Comparison of ENCODE assay signal across 20 cellular contexts in the genomic region with DNA sequence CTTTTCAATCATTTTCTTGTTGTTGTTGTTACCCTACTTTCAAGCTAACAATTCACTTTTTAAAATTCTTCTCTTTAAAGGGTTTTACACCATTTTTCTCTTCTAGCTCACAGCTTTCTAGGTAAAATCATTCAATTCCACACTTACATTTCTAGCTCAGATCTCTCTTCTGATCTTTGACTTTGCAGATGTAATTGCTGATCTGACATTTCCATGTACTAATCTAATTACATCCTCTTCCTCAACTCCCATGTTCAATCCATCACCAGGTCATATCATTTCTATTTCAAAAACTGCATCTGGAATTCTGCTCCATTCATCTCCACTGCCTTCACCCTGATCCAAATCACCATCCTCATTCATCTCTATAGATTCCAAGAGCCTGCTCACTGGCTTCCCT. TPM values are rescaled to one million over a fixed set of nuclear protein-coding genes. Genes with fewer than 3 reads are reported as not detected.
A peak's percentile ranks its signal among the peaks of the same experiment; 100 is the strongest.
DNase-seq lines count a peak whose midpoint lies in the region; ATAC-seq and TF ChIP-seq lines count a peak whose summit lies in the region.
"Had no signal": no experiment of that assay in that cellular context is flagged by ENCODE, and none has a peak within 500 bp of the region (broad histone marks: within the 10 kb centered on the region; RNA-seq: fewer than 3 reads in every experiment).

No MANE protein-coding gene starts in this region.

- peaks cover 14% of the 10 kb centered on the region; the same call in 1 of the 2 replicates for H4K20me1 ChIP-seq in PC-9 (ENCODE audit: insufficient read depth)
- no peaks in the 10 kb centered on the region for H4K20me1 ChIP-seq in fibroblast of lung (ENCODE audit: control insufficient read depth, extremely low read depth, insufficient read depth, low read length)

- H3K79me2 ChIP-seq in PC-9 (ENCODE audit: low read depth) (peaks cover 82% of the 10 kb centered on the region), fibroblast of lung (ENCODE audit: control insufficient read depth, insufficient read depth, low read length) (peaks cover 64% of the 10 kb centered on the region)

- DNase-seq in natural killer cell (no peak), PC-9 (no peak), fibroblast of lung (ENCODE audit: low read depth in 2 of 2) (no peak), type B pancreatic cell (ENCODE audit: extremely low spot score, unreplicated experiment) (no peak), right atrium auricular region (ENCODE audit: low spot score) (no peak), CD14-positive monocyte (ENCODE audit: low spot score) (no peak)
- DNase-seq in natural killer cell treated with Interleukin-12 subunit alpha and Interleukin-12 subunit beta and Interleukin-15 and Interleukin-18, amount 100 ng/mL, for 72 hours (ENCODE audit: low spot score): no peak
- DNase-seq: activated naive CD4-positive, alpha-beta T cell treated with anti-CD3 and anti-CD28 coated beads, Interleukin-2, amount 10 ng/mL, durations not matched to agents 7 days and 5 days; DMS 273 treated with DMSO at 0.1 percent for 48 hours; GF-D8; heart left ventricle; islet precursor cell; KG1; NCI-H1092 treated with DMSO at 0.1 percent for 48 hours; NCI-H2081 treated with DMSO at 0.1 percent for 48 hours; NCI-H524; SHP77 treated with DMSO at 0.1 percent for 48 hours; stimulated activated CD4-positive, alpha-beta T cell treated with anti-CD3 and anti-CD28 coated beads, Interleukin-1b, Interleukin-23, amount 100 ng/mL, for 48 hours had no signal

- H3K27me3 ChIP-seq in PC-9 (ENCODE audit: insufficient read depth, low read depth): no peaks in the 10 kb centered on the region
- H3K27me3 ChIP-seq in fibroblast of lung (ENCODE audit: control insufficient read depth, insufficient read depth, low read length): no peaks in the 10 kb centered on the region
- H3K27me3 ChIP-seq in right atrium auricular region: no peaks in the 10 kb centered on the region
- H3K27me3 ChIP-seq: heart left ventricle had no signal

- H3K36me3 Mint-ChIP-seq in natural killer cell (peaks cover 5% of the 10 kb centered on the region), type B pancreatic cell (peaks cover 31% of the 10 kb centered on the region), CD14-positive monocyte (peaks cover 51 to 55% of the 10 kb centered on the region in 2 donors)
- peaks cover 25% of the 10 kb centered on the region for H3K36me3 Mint-ChIP-seq in natural killer cell treated with Interleukin-12 subunit alpha and Interleukin-12 subunit beta and Interleukin-15 and Interleukin-18, amount 100 ng/mL, for 72 hours

- H2AFZ ChIP-seq in PC-9 (no peak overlapping the region), fibroblast of lung (ENCODE audit: low read length) (no peak overlapping the region)

- H3K4me1 Mint-ChIP-seq in natural killer cell (peaks cover 49 to 52% of the 10 kb centered on the region in 2 donors), type B pancreatic cell (ENCODE audit: unreplicated experiment) (peaks cover 22% of the 10 kb centered on the region), CD14-positive monocyte (peaks cover 44% of the 10 kb centered on the region)
- peaks cover 35 to 45% of the 10 kb centered on the region in 2 donors for H3K4me1 Mint-ChIP-seq in natural killer cell treated with Interleukin-12 subunit alpha and Interleukin-12 subunit beta and Interleukin-15 and Interleukin-18, amount 100 ng/mL, for 72 hours (ENCODE audit: low read depth in 2 of 2)

- no peaks in the 10 kb centered on the region for H3K9me2 ChIP-seq in PC-9 (ENCODE audit: insufficient read depth)

- no peak overlapping the region for H3K9ac ChIP-seq in fibroblast of lung (ENCODE audit: insufficient read depth, low read length)

- intact Hi-C loops in natural killer cell (cut with micrococcal nuclease): loop anchor here (10.0 kb wide), 1 partner anchor 1641 kb away; a partner anchor contains a TSS
- intact Hi-C loops in PC-9 (cut with micrococcal nuclease; ENCODE audit: unreplicated experiment): no loop called here
- intact Hi-C loops in CD14-positive monocyte (cut with micrococcal nuclease): loop anchor here in 1 of 2 donors (10.0 kb wide), 1 partner anchor 699 kb away; a partner anchor contains a TSS

- no peak overlapping the region for H3K4me3 Mint-ChIP-seq in natural killer cell
- H3K4me3 Mint-ChIP-seq in natural killer cell treated with Interleukin-12 subunit alpha and Interleukin-12 subunit beta and Interleukin-15 and Interleukin-18, amount 100 ng/mL, for 72 hours: no peak overlapping the region
- H3K4me3 Mint-ChIP-seq in type B pancreatic cell: no peak overlapping the region
- no peak overlapping the region for H3K4me3 Mint-ChIP-seq in CD14-positive monocyte
- H3K4me3 Mint-ChIP-seq: activated naive CD4-positive, alpha-beta T cell treated with anti-CD3 and anti-CD28 coated beads, Interleukin-2, amount 10 ng/mL, durations not matched to agents 7 days and 5 days had no signal

- peak overlapping the region; percentile 90 for H3K4me2 ChIP-seq in PC-9
- peak overlapping the region; percentile 25 for H3K4me2 ChIP-seq in fibroblast of lung (ENCODE audit: extremely low read depth, insufficient read depth, low read length)

- no peaks in the 10 kb centered on the region for H3K9me3 Mint-ChIP-seq in natural killer cell
- no peaks in the 10 kb centered on the region for H3K9me3 Mint-ChIP-seq in natural killer cell treated with Interleukin-12 subunit alpha and Interleukin-12 subunit beta and Interleukin-15 and Interleukin-18, amount 100 ng/mL, for 72 hours
- no peaks in the 10 kb centered on the region for H3K9me3 Mint-ChIP-seq in type B pancreatic cell
- peaks cover 0 to 2% (median 0%) of the 10 kb centered on the region in 7 donors for H3K9me3 Mint-ChIP-seq in CD14-positive monocyte
- H3K9me3 Mint-ChIP-seq: activated naive CD4-positive, alpha-beta T cell treated with anti-CD3 and anti-CD28 coated beads, Interleukin-2, amount 10 ng/mL, durations not matched to agents 7 days and 5 days had no signal

- POLR2A ChIA-PET in PC-9 (lab: Charles Lee; ENCODE audit: unreplicated experiment): interaction anchor here (0.6 kb wide), 2 partner anchors 18 to 71 kb away, joined by 3 to 6 read pairs; no protein-coding TSS in a partner anchor

- H3K9me3 ChIP-seq in PC-9 (ENCODE audit: insufficient read depth, low read depth) (no peaks in the 10 kb centered on the region), fibroblast of lung (ENCODE audit: control insufficient read depth, insufficient read depth, low read depth, low read length) (no peaks in the 10 kb centered on the region), right atrium auricular region (no peaks in the 10 kb centered on the region)
- H3K9me3 ChIP-seq: heart left ventricle had no signal

- ATAC-seq in natural killer cell: no peak
- no peak for ATAC-seq in natural killer cell treated with Interleukin-12 subunit alpha and Interleukin-12 subunit beta and Interleukin-15 and Interleukin-18, amount 100 ng/mL, for 72 hours
- ATAC-seq in GM21367 (IDR thresholded peaks at IDR 0.05; ENCODE audit: unreplicated experiment): no peak
- ATAC-seq: heart left ventricle, sciatic nerve had no signal

- H3F3A ChIP-seq in PC-9 (ENCODE audit: insufficient read depth, low read depth): peaks cover 53% of the 10 kb centered on the region

- H3K4me1 ChIP-seq in PC-9 (replicated peaks; ENCODE audit: insufficient read depth): peaks cover 39% of the 10 kb centered on the region
- H3K4me1 ChIP-seq in fibroblast of lung (ENCODE audit: control insufficient read depth, extremely low read depth, insufficient read depth, low read length): no peaks in the 10 kb centered on the region
- H3K4me1 ChIP-seq in right atrium auricular region: peaks cover 0 to 36% of the 10 kb centered on the region in 2 donors

- TF ChIP-seq CTCF in natural killer cell (IDR thresholded peaks at IDR 0.05) (no peak), PC-9 (conservative IDR thresholded peaks at IDR 0.05) (no peak), fibroblast of lung (conservative IDR thresholded peaks at IDR 0.05 in 1 of 2, IDR thresholded peaks at IDR 0.05 in 1 of 2; ENCODE audit: low read depth in 1 of 2, low read length in 2 of 2) (no peak), type B pancreatic cell (conservative IDR thresholded peaks at IDR 0.05) (no peak), right atrium auricular region (IDR thresholded peaks at IDR 0.05) (no peak), CD14-positive monocyte (IDR thresholded peaks at IDR 0.05) (no peak)

- H3K4me3 ChIP-seq in PC-9: peak overlapping the region; percentile 92; the same call in 1 of the 2 replicates
- H3K4me3 ChIP-seq in fibroblast of lung (replicated peaks in 1 of 4; ENCODE audit: control extremely low read depth in 1 of 4, insufficient read depth in 1 of 4, low read depth in 3 of 4, low read length in 4 of 4): peak overlapping the region in 2 of 4 experiments; percentile 96 to 98
- no peak overlapping the region for H3K4me3 ChIP-seq in right atrium auricular region
- H3K4me3 ChIP-seq: heart left ventricle had no signal

- no peaks in the 10 kb centered on the region for H3K27me3 Mint-ChIP-seq in natural killer cell (ENCODE audit: low read depth in 2 of 2)
- no peaks in the 10 kb centered on the region for H3K27me3 Mint-ChIP-seq in natural killer cell treated with Interleukin-12 subunit alpha and Interleukin-12 subunit beta and Interleukin-15 and Interleukin-18, amount 100 ng/mL, for 72 hours
- no peaks in the 10 kb centered on the region for H3K27me3 Mint-ChIP-seq in type B pancreatic cell
- H3K27me3 Mint-ChIP-seq in CD14-positive monocyte (ENCODE audit: low read depth in 3 of 3): no peaks in the 10 kb centered on the region
- H3K27me3 Mint-ChIP-seq: activated naive CD4-positive, alpha-beta T cell treated with anti-CD3 and anti-CD28 coated beads, Interleukin-2, amount 10 ng/mL, durations not matched to agents 7 days and 5 days had no signal

- peaks cover 47% of the 10 kb centered on the region for H3K36me3 ChIP-seq in PC-9 (ENCODE audit: low read depth)
- H3K36me3 ChIP-seq in fibroblast of lung (ENCODE audit: control insufficient read depth, insufficient read depth, low read length): peaks cover 2% of the 10 kb centered on the region
- peaks cover 18% of the 10 kb centered on the region for H3K36me3 ChIP-seq in right atrium auricular region

- 0 out of 2 replicates have a peak overlapping the region, but pooled peaks have one; percentile 86 for H3K27ac ChIP-seq in PC-9
- no peak overlapping the region for H3K27ac ChIP-seq in fibroblast of lung (ENCODE audit: insufficient read depth, low read length)
- H3K27ac ChIP-seq in right atrium auricular region: no peak overlapping the region
- H3K27ac ChIP-seq: heart left ventricle had no signal

- H3K27ac Mint-ChIP-seq in natural killer cell: peak overlapping the region; percentile 22 to 90
- H3K27ac Mint-ChIP-seq in natural killer cell treated with Interleukin-12 subunit alpha and Interleukin-12 subunit beta and Interleukin-15 and Interleukin-18, amount 100 ng/mL, for 72 hours: peak overlapping the region in 1 of 2 donors; percentile 1
- peak overlapping the region; percentile 0 for H3K27ac Mint-ChIP-seq in type B pancreatic cell
- peak overlapping the region in 2 of 7 donors; percentile 0 to 12 for H3K27ac Mint-ChIP-seq in CD14-positive monocyte
- H3K27ac Mint-ChIP-seq: activated naive CD4-positive, alpha-beta T cell treated with anti-CD3 and anti-CD28 coated beads, Interleukin-2, amount 10 ng/mL, durations not matched to agents 7 days and 5 days had no signal

- CTCF ChIA-PET in PC-9 (lab: Charles Lee): no interaction called here

- no TSS peak for BruUV-seq in PC-9 (replicated peaks; lab: Mats Ljungman, UMichigan)

RNA-seq across cellular contexts. Expression of a gene that starts 3.0 kb away (rescaled TPM):
- total RNA-seq in natural killer cell: 10 to 100 TPM; 46.3 to 49.2 (median 48.7) TPM
- total RNA-seq in natural killer cell treated with Interleukin-12 subunit alpha and Interleukin-12 subunit beta and Interleukin-15 and Interleukin-18, amount 100 ng/mL, for 72 hours: 10 to 100 TPM; 13.8 to 27.8 TPM
- total RNA-seq in PC-9 (2021): 30.4 and 32.0 TPM in 2 replicates
- 21.3 and 30.2 TPM in 2 replicates for total RNA-seq in fibroblast of lung
- polyA plus RNA-seq in fibroblast of lung: 18.8 and 20.1 TPM in 2 replicates
- 20.1 and 20.2 TPM in 2 replicates for polyA plus RNA-seq in fibroblast of lung (2012)
- polyA minus RNA-seq in fibroblast of lung (ENCODE audit: low replicate concordance): 13.4 and 17.8 TPM in 2 replicates
- total RNA-seq in type B pancreatic cell (ENCODE audit: low replicate concordance): 25.0 and 34.7 TPM in 2 replicates
- total RNA-seq in right atrium auricular region: 1 to 10 TPM; 7.5 to 8.0 TPM
- polyA plus RNA-seq in CD14-positive monocyte: 10 to 100 TPM; 26.9 to 27.9 TPM

RNA-seq across cellular contexts. Expression of a gene that starts 13.9 kb away (rescaled TPM):
- total RNA-seq in natural killer cell (10 to 100 TPM; 50.6 to 67.3 (median 58.9) TPM), PC-9 (2021) (20.7 and 23.3 TPM in 2 replicates), fibroblast of lung (10.0 and 11.4 TPM in 2 replicates), type B pancreatic cell (ENCODE audit: low replicate concordance) (24.9 and 31.2 TPM in 2 replicates), right atrium auricular region (1 to 10 TPM; 7.5 to 8.6 TPM)
- total RNA-seq in natural killer cell treated with Interleukin-12 subunit alpha and Interleukin-12 subunit beta and Interleukin-15 and Interleukin-18, amount 100 ng/mL, for 72 hours: 10 to 100 TPM; 28.6 to 29.6 TPM
- polyA plus RNA-seq in fibroblast of lung (16.4 and 24.7 TPM in 2 replicates), CD14-positive monocyte (10 to 100 TPM; 18.5 to 19.7 TPM)
- polyA plus RNA-seq in fibroblast of lung (2012): 17.1 and 25.7 TPM in 2 replicates
- polyA minus RNA-seq in fibroblast of lung (ENCODE audit: low replicate concordance): 3.0 and 26.7 TPM in 2 replicates
